Comparison of ENCODE assay signal across 24 cellular contexts in genomic region chr4:129282293-129282692, GRCh38.
"Had no signal": no experiment of that assay in that cellular context is flagged by ENCODE, and none has a peak within 500 bp of the region (broad histone marks: within the 10 kb centered on the region; RNA-seq: fewer than 3 reads in every experiment).

No MANE protein-coding gene starts in this region.

- ATAC-seq: activated CD4-positive, CD25-positive, alpha-beta regulatory T cell treated with anti-CD3 and anti-CD28 coated beads, Interleukin-2, amount 50 U/mL, for 24 hours; activated CD8-positive, alpha-beta T cell treated with anti-CD3 and anti-CD28 coated beads for 36 hours; activated T-cell treated with anti-CD3 and anti-CD28 coated beads, Interleukin-2, amount 50 U/mL, for 4 hours; activated T-helper 17 cell treated with anti-CD3 and anti-CD28 coated beads, Interleukin-2, amount 50 U/mL, for 72 hours; esophagus mucosa had no signal

- DNase-seq: activated B cell treated with CpG ODN at 0.5 μM for 24 hours; activated CD4-positive, alpha-beta T cell treated with anti-CD3 and anti-CD28 coated beads for 48 hours; activated CD4-positive, alpha-beta T cell treated with anti-CD3 and anti-CD28 coated beads, Interleukin-2, amount 50 U/mL, for 1 hour; activated CD4-positive, alpha-beta T cell treated with anti-CD3 and anti-CD28 coated beads, Interleukin-2, amount 50 U/mL, for 48 hours; activated CD8-positive, alpha-beta memory T cell treated with anti-CD3 and anti-CD28 coated beads for 24 hours; activated CD8-positive, alpha-beta T cell treated with anti-CD3 and anti-CD28 coated beads for 36 hours; activated effector memory CD4-positive, alpha-beta T cell treated with Interleukin-2 at 50 U/mL for 16 hours; activated gamma-delta T cell treated with Interleukin-2 at 50 U/mL for 16 hours; activated naive CD4-positive, alpha-beta T cell treated with anti-CD3 and anti-CD28 coated beads, Interleukin-2, amount 50 U/mL, for 16 hours; activated naive CD4-positive, alpha-beta T cell treated with Interleukin-2 at 50 U/mL for 16 hours; activated T-cell treated with anti-CD3 and anti-CD28 coated beads, Interleukin-2, amount 50 U/mL, for 4 hours; amniotic stem cell; anterior cingulate cortex; brain microvascular endothelial cell; dorsolateral prefrontal cortex; effector memory CD4-positive, alpha-beta T cell; endodermal cell; foreskin fibroblast; head of caudate nucleus; T1000; WERI-Rb-1 had no signal
